Comparison of ENCODE assay signal across 9 cellular contexts in the genomic region with DNA sequence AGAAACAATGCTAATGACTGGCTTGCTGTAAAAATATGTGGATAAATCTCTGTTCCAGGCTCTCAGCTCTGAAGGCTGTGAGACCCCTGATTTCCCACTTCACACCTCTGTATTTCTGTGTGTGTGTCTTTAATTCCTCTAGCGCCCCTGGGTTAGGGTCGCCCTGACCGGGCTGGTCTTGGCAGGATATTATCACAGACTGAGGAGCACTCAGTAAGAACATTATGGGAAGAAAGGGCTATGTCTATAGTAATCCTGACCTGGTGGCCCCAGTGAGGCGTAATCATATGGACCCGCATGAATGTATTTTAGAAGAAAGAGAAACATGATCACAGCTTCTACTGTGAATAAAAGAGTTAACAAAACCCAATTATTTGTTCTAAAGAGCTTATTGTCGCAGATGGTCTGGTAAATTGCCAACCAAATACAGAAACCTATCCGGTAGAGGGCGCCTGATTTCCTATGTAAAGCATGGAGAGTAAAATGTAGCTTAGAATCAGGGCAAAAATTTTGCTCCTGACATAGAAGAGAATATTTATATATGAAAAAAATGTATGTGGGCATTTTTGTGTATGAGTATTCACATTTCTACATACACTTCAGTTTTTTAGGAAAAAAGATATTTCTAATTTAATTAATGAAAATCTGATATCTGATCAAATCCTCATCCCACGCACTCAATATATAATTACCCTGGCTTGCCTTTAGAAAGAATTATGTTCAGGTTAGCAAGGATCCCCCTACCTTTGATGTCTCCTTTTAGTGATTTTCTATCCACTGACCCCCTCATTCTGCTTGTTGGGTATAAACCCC. TPM values are rescaled to one million over a fixed set of nuclear protein-coding genes. Genes with fewer than 3 reads are reported as not detected.
DNase-seq lines count a peak whose midpoint lies in the region; ATAC-seq, FAIRE-seq and TF ChIP-seq lines count a peak whose summit lies in the region.
"Had no signal": no experiment of that assay in that cellular context is flagged by ENCODE, and none has a peak within 500 bp of the region (broad histone marks: within the 10 kb centered on the region; RNA-seq: fewer than 3 reads in every experiment).

No MANE protein-coding gene starts in this region.

- no peak overlapping the region for H2AFZ ChIP-seq in OCI-LY7 (ENCODE audit: low read length)

- H3K27me3 ChIP-seq in HAP-1 (ENCODE audit: low read depth), result peaks cover 5% of the 10 kb centered on the region; the same call in 1 of the 2 replicates

- intact Hi-C loops in OCI-LY7 (cut with micrococcal nuclease; ENCODE audit: unreplicated experiment), result no loop called here

- peak; percentile 87 for TF ChIP-seq CTCF in OCI-LY7 (conservative IDR thresholded peaks at IDR 0.05; ENCODE audit: low read length)
- peak; percentile 33 to 59 for TF ChIP-seq CTCF in brain (conservative IDR thresholded peaks at IDR 0.05)

- H3K4me2 ChIP-seq in OCI-LY7 (ENCODE audit: low read length), result no peak overlapping the region

- POLR2A ChIA-PET in OCI-LY7 (lab: Charles Lee), result interaction anchor here (0.6 to 1.1 kb wide), 3 partner anchors 347 to 1955 kb away, joined by 3 to 5 read pairs (median 3); no protein-coding TSS in a partner anchor

- no peak for FAIRE-seq in urothelium cell line (lab: Jason Lieb, UNC)

- CTCF ChIA-PET in OCI-LY7 (lab: Charles Lee; ENCODE audit: unreplicated experiment), result no interaction called here

- peaks cover 3% of the 10 kb centered on the region for H3K27me3 Mint-ChIP-seq in brain

- H3K79me2 ChIP-seq in OCI-LY7 (ENCODE audit: insufficient read depth, low read depth, low read length), result no peaks in the 10 kb centered on the region

- ATAC-seq in GM19035 (IDR thresholded peaks at IDR 0.05; ENCODE audit: unreplicated experiment), result no peak
- no peak for ATAC-seq in GM18520 (IDR thresholded peaks at IDR 0.05; ENCODE audit: unreplicated experiment)

- no peak overlapping the region for H3K27ac ChIP-seq in OCI-LY7 (ENCODE audit: low read depth, low read length, poor library complexity, severe bottlenecking)

- H3K4me3 ChIP-seq in HAP-1 (no peak overlapping the region), OCI-LY7 (ENCODE audit: low read depth, low read length, poor library complexity, severe bottlenecking) (no peak overlapping the region)

- H3K9me3 ChIP-seq in HAP-1, result no peaks in the 10 kb centered on the region
- no peaks in the 10 kb centered on the region for H3K9me3 ChIP-seq in OCI-LY7 (ENCODE audit: low read length)

- H3K4me1 ChIP-seq in HAP-1 (no peaks in the 10 kb centered on the region), OCI-LY7 (ENCODE audit: insufficient read depth, low read length, poor library complexity, severe bottlenecking) (no peaks in the 10 kb centered on the region)

- in situ Hi-C loops in HAP-1 (cut with MboI; ENCODE audit: low sequenced_read_pairs), result no loop called here

- no peak overlapping the region for H3K4me3 Mint-ChIP-seq in brain

- no TSS peak for BruUV-seq in OCI-LY7 (replicated peaks; lab: Mats Ljungman, UMichigan)

- H4K20me1 ChIP-seq in OCI-LY7 (ENCODE audit: insufficient read depth, low read length), result no peaks in the 10 kb centered on the region

- peaks cover 4% of the 10 kb centered on the region for H3K4me1 Mint-ChIP-seq in brain

- no peaks in the 10 kb centered on the region for H3K36me3 Mint-ChIP-seq in brain

- H3K36me3 ChIP-seq in HAP-1 (replicated peaks) (no peaks in the 10 kb centered on the region), OCI-LY7 (ENCODE audit: insufficient read depth, low read length) (no peaks in the 10 kb centered on the region)

- H3K27ac Mint-ChIP-seq in brain, result no peak overlapping the region

- H3K9me3 Mint-ChIP-seq in brain, result peaks cover 0 to 3% (median 0%) of the 10 kb centered on the region in 5 experiments

- DNase-seq in COR-L47 (lab: John Stamatoyannopoulos, UW) (peak; percentile 67), HAP-1 (ENCODE audit: low spot score in 2 of 2) (peak; percentile 69 to 78), OCI-LY7 (ENCODE audit: low spot score) (peak; percentile 57), lung microvascular endothelial cell (ENCODE audit: low read depth in 2 of 2) (peak; percentile 76 to 81), urothelium cell line (ENCODE audit: low spot score) (peak; percentile 23)

- no peaks in the 10 kb centered on the region for H3K9me2 ChIP-seq in OCI-LY7 (ENCODE audit: insufficient read depth, low read length)

RNA-seq across cellular contexts. Expression of gene IFNA1, which starts 5.8 kb away (rescaled TPM):
- not detected in 2 replicates for total RNA-seq in OCI-LY7 (2014; rRNA removed; shearing (Covaris generic))
- total RNA-seq in OCI-LY7 (2022), result not detected in 2 replicates
- polyA plus RNA-seq in brain (ENCODE audit: insufficient read depth, low read depth, low replicate concordance), result not detected
- not detected in 2 replicates for total RNA-seq in lung microvascular endothelial cell
- total RNA-seq: T-helper 2 cell treated with Interferon-gamma antibody and Interleukin-4, amounts not matched to agents 100 ng/mL and 5 ng/mL, for 36 hours had no signal

RNA-seq across cellular contexts. Expression of gene IFNA8, which starts 25.5 kb away (rescaled TPM):
- total RNA-seq in OCI-LY7 (2014; rRNA removed; shearing (Covaris generic)), result not detected in 2 replicates
- total RNA-seq in OCI-LY7 (2022) (not detected in 2 replicates), lung microvascular endothelial cell (not detected in 2 replicates)
- not detected for polyA plus RNA-seq in brain (ENCODE audit: insufficient read depth, low read depth, low replicate concordance)
- total RNA-seq: T-helper 2 cell treated with Interferon-gamma antibody and Interleukin-4, amounts not matched to agents 100 ng/mL and 5 ng/mL, for 36 hours had no signal

RNA-seq across cellular contexts. Expression of gene IFNE, which starts 47.7 kb away (rescaled TPM):
- not detected in 2 replicates for total RNA-seq in OCI-LY7 (2014; rRNA removed; shearing (Covaris generic))
- total RNA-seq in OCI-LY7 (2022), result not detected in 2 replicates
- polyA plus RNA-seq in brain (ENCODE audit: insufficient read depth, low read depth, low replicate concordance), result not detected
- 0.22 TPM in 1 of 2 replicates, not detected in the other for total RNA-seq in lung microvascular endothelial cell
- total RNA-seq: T-helper 2 cell treated with Interferon-gamma antibody and Interleukin-4, amounts not matched to agents 100 ng/mL and 5 ng/mL, for 36 hours had no signal

RNA-seq across cellular contexts. Expression of gene IFNA2, which starts 49.2 kb away (rescaled TPM):
- not detected in 2 replicates for total RNA-seq in OCI-LY7 (2014; rRNA removed; shearing (Covaris generic))
- not detected in 2 replicates for total RNA-seq in OCI-LY7 (2022)
- polyA plus RNA-seq in brain (ENCODE audit: insufficient read depth, low read depth, low replicate concordance), result not detected
- not detected in 2 replicates for total RNA-seq in lung microvascular endothelial cell
- total RNA-seq: T-helper 2 cell treated with Interferon-gamma antibody and Interleukin-4, amounts not matched to agents 100 ng/mL and 5 ng/mL, for 36 hours had no signal

Comparison
In these comparisons a context has a peak if more than half of its experiments do, and no peak if none do; other contexts are left out.
1. DNase-seq: peak in every context shown above with its lines; median percentile 78 in lung microvascular endothelial cell; 74 in HAP-1; 67 in COR-L47; 57 in OCI-LY7; 23 in urothelium cell line.